ENCODE assay signal across 14 cellular contexts in the genomic region with DNA sequence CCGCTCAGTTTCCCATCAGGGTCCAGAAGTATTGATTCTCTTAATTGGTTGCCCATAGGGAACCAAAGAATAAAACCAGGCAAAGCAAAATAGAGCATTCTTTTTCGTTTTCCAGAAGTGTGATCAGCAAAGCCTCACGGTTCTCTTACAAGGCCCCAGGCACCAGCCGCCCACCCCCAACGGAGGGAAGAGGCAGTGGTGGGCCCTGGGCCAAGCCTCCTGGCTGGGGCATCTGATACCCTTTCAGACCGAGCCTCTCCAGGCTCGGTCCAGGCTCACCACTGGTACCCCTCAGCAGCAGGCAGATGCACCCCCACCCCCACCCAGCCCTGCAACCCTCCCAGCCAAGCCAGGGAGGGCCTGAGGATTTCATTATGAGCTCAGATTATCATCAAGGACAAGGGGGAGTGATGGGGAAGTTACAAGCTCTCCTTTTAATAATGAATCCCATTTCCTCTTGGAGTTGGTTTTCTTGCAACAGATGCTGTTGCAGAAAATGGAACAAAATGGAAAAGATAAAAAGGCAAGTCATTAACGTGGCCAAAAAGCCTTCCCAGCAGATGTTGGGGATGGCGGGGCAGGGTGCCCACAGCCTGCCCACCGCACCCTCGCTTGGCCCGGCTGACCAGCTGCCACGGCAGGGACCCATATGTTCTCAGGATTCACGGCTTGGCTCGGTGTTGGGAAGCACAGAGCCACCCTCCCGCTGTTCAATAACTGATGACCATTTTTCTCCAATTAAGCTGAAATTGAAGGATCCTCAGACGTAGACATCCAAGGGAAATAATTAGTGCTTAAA. TPM values are rescaled to one million over a fixed set of nuclear protein-coding genes. Genes with fewer than 3 reads are reported as not detected.
A peak's percentile ranks its signal among the peaks of the same experiment; 100 is the strongest.
DNase-seq lines count a peak whose midpoint lies in the region; ATAC-seq and TF ChIP-seq lines count a peak whose summit lies in the region.
"Had no signal": no experiment of that assay in that cellular context is flagged by ENCODE, and none has a peak within 500 bp of the region (broad histone marks: within the 10 kb centered on the region; RNA-seq: fewer than 3 reads in every experiment).

No MANE protein-coding gene starts in this region.

- H3K4me1 ChIP-seq in SK-N-SH (ENCODE audit: control insufficient read depth in 1 of 2, insufficient read depth in 2 of 2, low read depth in 1 of 2, low read length in 1 of 2) (peaks cover 0 to 29% of the 10 kb centered on the region in 2 experiments; a peak in 1 of 4 replicates), Caco-2 (no peaks in the 10 kb centered on the region)
- H3K4me1 ChIP-seq: A549 had no signal

- H3K27me3 Mint-ChIP-seq in glutamatergic neuron (ENCODE audit: unreplicated experiment): peaks cover 17% of the 10 kb centered on the region
- H3K27me3 Mint-ChIP-seq in Caco-2 (ENCODE audit: insufficient read depth, unreplicated experiment): peaks cover 14% of the 10 kb centered on the region

- no peaks in the 10 kb centered on the region for H3K79me2 ChIP-seq in SK-N-SH (ENCODE audit: insufficient read depth)

- H3K9me3 Mint-ChIP-seq in glutamatergic neuron (ENCODE audit: unreplicated experiment): peaks cover 23% of the 10 kb centered on the region
- no peaks in the 10 kb centered on the region for H3K9me3 Mint-ChIP-seq in Caco-2 (ENCODE audit: unreplicated experiment)
- H3K9me3 Mint-ChIP-seq: CD14-positive monocyte; CD8-positive, alpha-beta memory T cell; H9 had no signal

- no TSS peak for BruUV-seq in Caco-2 (replicated peaks; lab: Mats Ljungman, UMichigan)

- no peaks in the 10 kb centered on the region for H3K9me2 ChIP-seq in SK-N-SH

- POLR2A ChIA-PET in SK-N-SH (lab: Yijun Ruan, JAX): interaction anchor here (0.5 to 1.0 kb wide), 2 partner anchors 74 to 243 kb away, joined by 3 to 6 read pairs; no protein-coding TSS in a partner anchor
- POLR2A ChIA-PET in Caco-2 (lab: Charles Lee): no interaction called here

- TF ChIP-seq CTCF in SK-N-SH (IDR thresholded peaks at IDR 0.05): no peak
- TF ChIP-seq CTCF in glutamatergic neuron (IDR thresholded peaks at IDR 0.05; ENCODE audit: partially characterized antibody, unreplicated experiment): no peak
- TF ChIP-seq CTCF in Caco-2 (IDR thresholded peaks at IDR 0.05; ENCODE audit: insufficient read depth in 1 of 2, low read depth in 1 of 2, low read length in 1 of 2, severe bottlenecking in 1 of 2, unreplicated experiment in 1 of 2): no peak

- WGBS in SK-N-SH (ENCODE audit: low lambda C conversion rate): 7% methylated on average over 13 of the region's 17 CpGs

- no peak for ATAC-seq in GM18873 (IDR thresholded peaks at IDR 0.05; ENCODE audit: low FRiP score, unreplicated experiment)

- H3K27me3 ChIP-seq in SK-N-SH (ENCODE audit: insufficient read depth) (no peaks in the 10 kb centered on the region), MG63 (peaks cover 38% of the 10 kb centered on the region), Caco-2 (replicated peaks; ENCODE audit: control insufficient read depth, insufficient read depth, low read length) (no peaks in the 10 kb centered on the region; the same call in 1 of the 2 replicates)

- peak overlapping the region; percentile 86 for H3K27ac Mint-ChIP-seq in glutamatergic neuron (ENCODE audit: unreplicated experiment)
- no peak overlapping the region for H3K27ac Mint-ChIP-seq in Caco-2 (ENCODE audit: unreplicated experiment)
- H3K27ac Mint-ChIP-seq: CD14-positive monocyte; CD8-positive, alpha-beta memory T cell; H9 had no signal

- no peak overlapping the region for H3K9ac ChIP-seq in SK-N-SH

- no peak overlapping the region for H3K4me2 ChIP-seq in SK-N-SH
- H3K4me2 ChIP-seq: A549 had no signal

- H3K27ac ChIP-seq in SK-N-SH (ENCODE audit: low read depth in 2 of 2, low read length in 1 of 2): peak overlapping the region in 1 of 2 experiments; percentile 83; a peak in 2 of 4 replicates
- H3K27ac ChIP-seq: A549 had no signal

- H3K36me3 ChIP-seq in SK-N-SH (replicated peaks in 1 of 2; ENCODE audit: control insufficient read depth in 1 of 2, insufficient read depth in 2 of 2, low read length in 1 of 2): no peaks in the 10 kb centered on the region
- no peaks in the 10 kb centered on the region for H3K36me3 ChIP-seq in MG63
- H3K36me3 ChIP-seq in Caco-2 (ENCODE audit: control insufficient read depth, insufficient read depth, low read length): no peaks in the 10 kb centered on the region

- peak; percentile 68 for DNase-seq in DMS 273 treated with DMSO at 0.1 percent for 48 hours (lab: John Stamatoyannopoulos, UW)
- peak; percentile 70 for DNase-seq in NCI-H1694 (lab: John Stamatoyannopoulos, UW)
- peak; percentile 90 for DNase-seq in SK-N-SH
- no peak for DNase-seq in glutamatergic neuron
- DNase-seq in NCI-H146 treated with DMSO at 0.1 percent for 48 hours (lab: John Stamatoyannopoulos, UW; ENCODE audit: unreplicated experiment): no peak
- no peak for DNase-seq in MG63
- DNase-seq in Caco-2: no peak
- DNase-seq: DMS79, GOT3, H9 had no signal

- H3K4me3 Mint-ChIP-seq in glutamatergic neuron (ENCODE audit: unreplicated experiment) (peak overlapping the region; percentile 63), Caco-2 (ENCODE audit: unreplicated experiment) (no peak overlapping the region)
- H3K4me3 Mint-ChIP-seq: CD14-positive monocyte; CD8-positive, alpha-beta memory T cell; H9 had no signal

- CTCF ChIA-PET in SK-N-SH (lab: Yijun Ruan, JAX) (interaction anchor here (0.9 to 2.3 kb wide), 9 partner anchors 13 to 346 kb away, joined by 3 to 14 read pairs (median 5); no protein-coding TSS in a partner anchor), Caco-2 (lab: Charles Lee) (interaction anchor here (0.5 kb wide), 1 partner anchor 28 kb away, joined by 3 read pairs; no protein-coding TSS in a partner anchor)

- H3K4me1 Mint-ChIP-seq in glutamatergic neuron (ENCODE audit: low read depth, unreplicated experiment): peaks cover 60% of the 10 kb centered on the region
- H3K4me1 Mint-ChIP-seq in Caco-2 (ENCODE audit: low read depth, unreplicated experiment): no peaks in the 10 kb centered on the region
- H3K4me1 Mint-ChIP-seq: CD14-positive monocyte; CD8-positive, alpha-beta memory T cell had no signal

- H3F3A ChIP-seq in SK-N-SH (replicated peaks; ENCODE audit: insufficient read depth): no peaks in the 10 kb centered on the region

- no peak for TF ChIP-seq RAD21 in SK-N-SH (IDR thresholded peaks at IDR 0.05; ENCODE audit: low read length)

- H3K36me3 Mint-ChIP-seq in glutamatergic neuron (ENCODE audit: unreplicated experiment): no peaks in the 10 kb centered on the region
- H3K36me3 Mint-ChIP-seq in Caco-2 (ENCODE audit: insufficient read depth, unreplicated experiment): no peaks in the 10 kb centered on the region
- H3K36me3 Mint-ChIP-seq: CD14-positive monocyte; CD8-positive, alpha-beta memory T cell had no signal

- no peaks in the 10 kb centered on the region for H3K9me3 ChIP-seq in SK-N-SH
- H3K9me3 ChIP-seq in MG63: no peaks in the 10 kb centered on the region
- no peaks in the 10 kb centered on the region for H3K9me3 ChIP-seq in Caco-2
- H3K9me3 ChIP-seq: A549 had no signal

- H3K4me3 ChIP-seq in SK-N-SH (ENCODE audit: low read depth in 2 of 2, low read length in 1 of 2) (no peak overlapping the region), MG63 (no peak overlapping the region), Caco-2 (ENCODE audit: low read depth, low read length) (no peak overlapping the region)
- H3K4me3 ChIP-seq: A549 had no signal

- no peaks in the 10 kb centered on the region for H4K20me1 ChIP-seq in SK-N-SH (ENCODE audit: insufficient read depth)

- intact Hi-C loops in Caco-2 (cut with micrococcal nuclease; ENCODE audit: unreplicated experiment): no loop called here

- peak in 1 of 2 experiments; percentile 85; a peak in 2 of 4 replicates for TF ChIP-seq EP300 in SK-N-SH (IDR thresholded peaks at IDR 0.05; ENCODE audit: borderline replicate concordance in 1 of 2, low read depth in 1 of 2, low read length in 1 of 2)

- no peak overlapping the region for H2AFZ ChIP-seq in SK-N-SH (ENCODE audit: low read depth)

TF ChIP-seq in SK-N-SH, 30 proteins besides CTCF, POLR2A, EP300 and RAD21:
- peak; percentile 81 for TF ChIP-seq RCOR1 (IDR thresholded peaks at IDR 0.05; ENCODE audit: low read length)
- TF ChIP-seq GATA2 (CRISPR knock-in tag; IDR thresholded peaks at IDR 0.05): peak; percentile 87
- TF ChIP-seq FOSL2 (IDR thresholded peaks at IDR 0.05; ENCODE audit: borderline replicate concordance, low read depth): no peak
- no peak for TF ChIP-seq EZH2phosphoT487 (IDR thresholded peaks at IDR 0.05; ENCODE audit: borderline replicate concordance, low read depth)
- TF ChIP-seq CHD2 (IDR thresholded peaks at IDR 0.05; ENCODE audit: low read length, partially characterized antibody): peak; percentile 53
- peak; percentile 31; the same call in 1 of the 2 replicates for TF ChIP-seq TCF12 (IDR thresholded peaks at IDR 0.05)
- peak; percentile 65; the same call in 1 of the 2 replicates for TF ChIP-seq FOXJ3 (CRISPR knock-in tag; IDR thresholded peaks at IDR 0.05)
- TF ChIP-seq POLR2AphosphoS5 (IDR thresholded peaks at IDR 0.05; ENCODE audit: low read depth, low read length): no peak
- peak; percentile 24; the same call in 1 of the 2 replicates for TF ChIP-seq MXI1 (IDR thresholded peaks at IDR 0.05; ENCODE audit: low read depth, low read length)

RNA-seq across cellular contexts. Expression of a gene that starts 45.9 kb away (rescaled TPM):
- 15.5 and 21.6 TPM in 2 replicates for polyA plus RNA-seq in SK-N-SH (2012; rRNA removed)
- polyA plus RNA-seq in SK-N-SH (2012; cell fraction: cytosol; rRNA removed): 7.5 and 12.8 TPM in 2 replicates
- polyA plus RNA-seq in SK-N-SH (2012; cell fraction: nucleus; rRNA removed): 53.1 and 59.3 TPM in 2 replicates
- total RNA-seq in glutamatergic neuron (ENCODE audit: unreplicated experiment) (53.4 TPM), Caco-2 (2022) (20.6 and 34.6 TPM in 2 replicates)
- total RNA-seq in MG63 (2014; rRNA removed; shearing (Covaris generic); ENCODE audit: low replicate concordance): 72.5 and 81.7 TPM in 2 replicates

Comparison
In these comparisons a context has a peak if more than half of its experiments do, and no peak if none do; other contexts are left out.
1. DNase-seq: peak in DMS 273 treated with DMSO at 0.1 percent for 48 hours (single experiment), NCI-H1694 (single experiment) and SK-N-SH (single experiment); none in glutamatergic neuron (single experiment), NCI-H146 treated with DMSO at 0.1 percent for 48 hours (single experiment), MG63 (single experiment) and Caco-2 (0 of 2).